23 cellular contexts compared by ENCODE assay signal in genomic region chr10:5736591-5736990, GRCh38. TPM values are rescaled to one million over a fixed set of nuclear protein-coding genes. Genes with fewer than 3 reads are reported as not detected.
DNase-seq lines count a peak whose midpoint lies in the region; ATAC-seq and TF ChIP-seq lines count a peak whose summit lies in the region.
"Had no signal": no experiment of that assay in that cellular context is flagged by ENCODE, and none has a peak within 500 bp of the region (broad histone marks: within the 10 kb centered on the region; RNA-seq: fewer than 3 reads in every experiment).

No MANE protein-coding gene starts in this region.

- no peaks in the 10 kb centered on the region for H3K9me3 ChIP-seq in thyroid gland
- no peaks in the 10 kb centered on the region for H3K9me3 ChIP-seq in WERI-Rb-1 (ENCODE audit: severe bottlenecking)
- H3K9me3 ChIP-seq: BE2C had no signal

- no peak overlapping the region for H3K4me3 Mint-ChIP-seq in activated T-cell treated with anti-CD3 and anti-CD28 coated beads, Interleukin-2, amount 50 U/mL, for 72 hours
- H3K4me3 Mint-ChIP-seq in activated CD8-positive, alpha-beta T cell treated with anti-CD3 and anti-CD28 coated beads, Interleukin-2, amount 10 ng/mL, durations not matched to agents 7 days and 5 days: no peak overlapping the region
- H3K4me3 Mint-ChIP-seq in memory B cell: no peak overlapping the region

- peak overlapping the region; percentile 9 to 57 (median 55) for H3K27ac ChIP-seq in thyroid gland
- no peak overlapping the region for H3K27ac ChIP-seq in WERI-Rb-1
- H3K27ac ChIP-seq: RWPE1 had no signal

- H3K27me3 ChIP-seq in thyroid gland (no peaks in the 10 kb centered on the region), WERI-Rb-1 (ENCODE audit: insufficient read depth, low read depth, severe bottlenecking) (no peaks in the 10 kb centered on the region)
- H3K27me3 ChIP-seq: BE2C had no signal

- no peaks in the 10 kb centered on the region for H3K27me3 Mint-ChIP-seq in activated T-cell treated with anti-CD3 and anti-CD28 coated beads, Interleukin-2, amount 50 U/mL, for 72 hours (ENCODE audit: low read depth)
- H3K27me3 Mint-ChIP-seq in activated CD8-positive, alpha-beta T cell treated with anti-CD3 and anti-CD28 coated beads, Interleukin-2, amount 10 ng/mL, durations not matched to agents 7 days and 5 days (ENCODE audit: low read depth): no peaks in the 10 kb centered on the region
- no peaks in the 10 kb centered on the region for H3K27me3 Mint-ChIP-seq in memory B cell

- TF ChIP-seq CTCF in thyroid gland (IDR thresholded peaks at IDR 0.05): no peak
- no peak for TF ChIP-seq CTCF in WERI-Rb-1 (IDR thresholded peaks at IDR 0.05; ENCODE audit: low read depth, low read length)

- CTCF ChIA-PET in activated CD8-positive, alpha-beta T cell treated with anti-CD3 and anti-CD28 coated beads, Interleukin-2, amount 10 ng/mL, durations not matched to agents 7 days and 5 days (lab: Charles Lee): interaction anchor here (0.6 to 0.9 kb wide), 4 partner anchors 10 to 43 kb away, joined by 3 read pairs; no protein-coding TSS in a partner anchor
- CTCF ChIA-PET in HEK293T (lab: Yijun Ruan, JAX): no interaction called here

- peaks cover 7 to 27% of the 10 kb centered on the region in 2 donors for H3K36me3 Mint-ChIP-seq in activated T-cell treated with anti-CD3 and anti-CD28 coated beads, Interleukin-2, amount 50 U/mL, for 72 hours (ENCODE audit: insufficient read depth in 2 of 2)
- H3K36me3 Mint-ChIP-seq in activated CD8-positive, alpha-beta T cell treated with anti-CD3 and anti-CD28 coated beads, Interleukin-2, amount 10 ng/mL, durations not matched to agents 7 days and 5 days (ENCODE audit: low read depth): peaks cover 52% of the 10 kb centered on the region
- H3K36me3 Mint-ChIP-seq in memory B cell: peaks cover 26% of the 10 kb centered on the region

- POLR2A ChIA-PET in activated CD8-positive, alpha-beta T cell treated with anti-CD3 and anti-CD28 coated beads, Interleukin-2, amount 10 ng/mL, durations not matched to agents 7 days and 5 days (lab: Charles Lee): no interaction called here
- POLR2A ChIA-PET in HEK293T (lab: Yijun Ruan, JAX): no interaction called here

- H3K27ac Mint-ChIP-seq in activated T-cell treated with anti-CD3 and anti-CD28 coated beads, Interleukin-2, amount 50 U/mL, for 72 hours: peak overlapping the region; percentile 22
- peak overlapping the region; percentile 25 for H3K27ac Mint-ChIP-seq in activated CD8-positive, alpha-beta T cell treated with anti-CD3 and anti-CD28 coated beads, Interleukin-2, amount 10 ng/mL, durations not matched to agents 7 days and 5 days
- peak overlapping the region; percentile 9 for H3K27ac Mint-ChIP-seq in memory B cell

- H3K4me3 ChIP-seq in thyroid gland (replicated peaks in 1 of 3) (no peak overlapping the region), WERI-Rb-1 (ENCODE audit: low read depth, low read length) (no peak overlapping the region)
- H3K4me3 ChIP-seq: GM12878, K562 had no signal

- intact Hi-C loops in thyroid gland (cut with DNase I): no loop called here

- no peak for DNase-seq in activated T-cell treated with anti-CD3 and anti-CD28 coated beads, Interleukin-2, amount 50 U/mL, for 72 hours
- no peak for DNase-seq in activated T-cell treated with anti-CD3 and anti-CD28 coated beads for 4 hours
- no peak for DNase-seq in activated CD8-positive, alpha-beta T cell treated with anti-CD3 and anti-CD28 coated beads, Interleukin-2, amount 10 ng/mL, durations not matched to agents 7 days and 5 days
- DNase-seq in memory B cell (ENCODE audit: low spot score in 2 of 2): no peak
- no peak for DNase-seq in thyroid gland
- no peak for DNase-seq in WERI-Rb-1
- no peak for DNase-seq in EL
- no peak for DNase-seq in HEK293T (ENCODE audit: extremely low spot score)
- DNase-seq: BE2C, COR-L47, DMS 273 treated with DMSO at 0.1 percent for 48 hours, DMS79 treated with DMSO at 0.1 percent for 48 hours, MM.1S, NCI-H1048, NCI-H1436 treated with DMSO at 0.1 percent for 48 hours, NCI-H1930, NCI-H2227 treated with DMSO at 0.1 percent for 48 hours, NCI-H510A treated with DMSO at 0.1 percent for 48 hours, NCI-H748 treated with DMSO at 0.1 percent for 48 hours, SHP77 treated with DMSO at 0.1 percent for 48 hours had no signal

- peaks cover 10 to 15% of the 10 kb centered on the region in 2 donors for H3K4me1 ChIP-seq in thyroid gland
- H3K4me1 ChIP-seq: BE2C had no signal

- H3K36me3 ChIP-seq in thyroid gland (peaks cover 9% of the 10 kb centered on the region in 2 donors), WERI-Rb-1 (no peaks in the 10 kb centered on the region; the same call in 1 of the 2 replicates)

- peaks cover 46% of the 10 kb centered on the region for H3K4me1 Mint-ChIP-seq in activated T-cell treated with anti-CD3 and anti-CD28 coated beads, Interleukin-2, amount 50 U/mL, for 72 hours (ENCODE audit: low read depth)
- peaks cover 9% of the 10 kb centered on the region for H3K4me1 Mint-ChIP-seq in activated CD8-positive, alpha-beta T cell treated with anti-CD3 and anti-CD28 coated beads, Interleukin-2, amount 10 ng/mL, durations not matched to agents 7 days and 5 days (ENCODE audit: low read depth)
- peaks cover 9% of the 10 kb centered on the region for H3K4me1 Mint-ChIP-seq in memory B cell

- 85 to 91% methylated on average over 1 of the region's 1 CpG for WGBS in thyroid gland, 2 donors

- no peak for TF ChIP-seq POLR2A in thyroid gland (IDR thresholded peaks at IDR 0.05)

- no peaks in the 10 kb centered on the region for H3K9me3 Mint-ChIP-seq in activated T-cell treated with anti-CD3 and anti-CD28 coated beads, Interleukin-2, amount 50 U/mL, for 72 hours
- no peaks in the 10 kb centered on the region for H3K9me3 Mint-ChIP-seq in activated CD8-positive, alpha-beta T cell treated with anti-CD3 and anti-CD28 coated beads, Interleukin-2, amount 10 ng/mL, durations not matched to agents 7 days and 5 days (ENCODE audit: insufficient read depth)
- H3K9me3 Mint-ChIP-seq in memory B cell: no peaks in the 10 kb centered on the region

- ATAC-seq in activated T-cell treated with anti-CD3 and anti-CD28 coated beads, Interleukin-2, amount 50 U/mL, for 72 hours (replicated peaks in 1 of 2): no peak
- no peak for ATAC-seq in activated CD8-positive, alpha-beta T cell treated with anti-CD3 and anti-CD28 coated beads, Interleukin-2, amount 10 ng/mL, durations not matched to agents 7 days and 5 days
- no peak for ATAC-seq in memory B cell (ENCODE audit: low read depth)
- ATAC-seq: GM12878 had no signal

TF ChIP-seq in HEK293T, 16 proteins besides CTCF, POLR2A, EP300 and RAD21:
- TF ChIP-seq LEF1 (IDR thresholded peaks at IDR 0.05; ENCODE audit: borderline replicate concordance): no peak
- no peak for TF ChIP-seq ELF4 (IDR thresholded peaks at IDR 0.05)
- TF ChIP-seq BHLHE40 (IDR thresholded peaks at IDR 0.05; ENCODE audit: borderline replicate concordance): no peak
- TF ChIP-seq CTBP1 (IDR thresholded peaks at IDR 0.05; ENCODE audit: borderline replicate concordance): no peak
- TF ChIP-seq PKNOX1 (IDR thresholded peaks at IDR 0.05): no peak
- no peak for TF ChIP-seq ZNF384 (IDR thresholded peaks at IDR 0.05)
- no peak for TF ChIP-seq NFRKB (IDR thresholded peaks at IDR 0.05)
- TF ChIP-seq ARNT (IDR thresholded peaks at IDR 0.05): no peak
- no peak for TF ChIP-seq FOXA1 (IDR thresholded peaks at IDR 0.05)
- no peak for TF ChIP-seq TARDBP (IDR thresholded peaks at IDR 0.05)
- TF ChIP-seq HDGF (IDR thresholded peaks at IDR 0.05; ENCODE audit: borderline replicate concordance): no peak
- no peak for TF ChIP-seq L3MBTL2 (conservative IDR thresholded peaks at IDR 0.05)
- no peak for TF ChIP-seq SUZ12 (IDR thresholded peaks at IDR 0.05)
- TF ChIP-seq FOXM1 (IDR thresholded peaks at IDR 0.05; ENCODE audit: borderline replicate concordance): no peak
- TF ChIP-seq SP1 (IDR thresholded peaks at IDR 0.05): no peak
- TF ChIP-seq FOXK2 (IDR thresholded peaks at IDR 0.05): no peak

RNA-seq across cellular contexts. Expression of gene TASOR2, which starts 52.0 kb away (rescaled TPM):
- 10 to 100 TPM; 40.5 to 47.7 TPM for total RNA-seq in activated T-cell treated with anti-CD3 and anti-CD28 coated beads, Interleukin-2, amount 50 U/mL, for 72 hours
- total RNA-seq in activated CD8-positive, alpha-beta T cell treated with anti-CD3 and anti-CD28 coated beads, Interleukin-2, amount 10 ng/mL, durations not matched to agents 7 days and 5 days: 10 to 100 TPM; 44.5 to 54.3 TPM
- 100 to 1,000 TPM in 1 of 4 donors, 10 to 100 TPM in 3; 73.2 to 132 (median 96.3) TPM for total RNA-seq in thyroid gland
